8 cellular contexts compared by ENCODE assay signal in the genomic region with DNA sequence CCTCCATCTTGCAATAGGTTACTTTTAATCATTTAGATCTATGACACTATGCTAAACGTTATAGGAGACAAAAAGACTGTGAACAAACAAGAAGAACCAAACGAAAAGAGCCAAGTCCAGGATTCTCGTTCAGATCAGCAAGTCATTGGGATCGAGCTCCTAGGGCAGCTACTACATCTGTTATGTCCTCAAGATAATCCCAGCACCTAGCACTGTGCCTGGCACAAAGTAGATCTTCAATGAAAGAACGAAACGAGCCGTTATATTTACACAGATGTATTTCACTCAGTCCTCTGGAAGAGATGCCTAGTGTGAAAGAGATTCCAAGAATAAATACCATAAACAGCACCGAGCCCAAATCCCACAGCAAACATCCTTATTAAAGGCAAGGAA.
A peak's percentile ranks its signal among the peaks of the same experiment; 100 is the strongest.
DNase-seq lines count a peak whose midpoint lies in the region; ATAC-seq and FAIRE-seq lines count a peak whose summit lies in the region.

No MANE protein-coding gene starts in this region.

- no peak for ATAC-seq in HG02973 (IDR thresholded peaks at IDR 0.05; ENCODE audit: unreplicated experiment)

- DNase-seq in GM18507 (ENCODE audit: extremely low spot score, insufficient read length, low read depth) (no peak), KG1 (lab: John Stamatoyannopoulos, UW) (peak; percentile 64), NCI-H2029 treated with DMSO at 0.1 percent for 48 hours (lab: John Stamatoyannopoulos, UW) (no peak), DMS153 (lab: John Stamatoyannopoulos, UW) (no peak)
- no peak for DNase-seq in effector CD4-positive, alpha-beta T cell

- H3K4me3 ChIP-seq in muscle layer of duodenum (ENCODE audit: low read depth in 1 of 2, low read length in 2 of 2) = peak overlapping the region; percentile 81 to 96

- FAIRE-seq in GM18507 (lab: Jason Lieb, UNC) = peak; percentile 21

- H3K9me3 ChIP-seq in muscle layer of duodenum (ENCODE audit: control insufficient read depth in 1 of 2, low read length in 2 of 2) = no peaks in the 10 kb centered on the region

- H3K27me3 ChIP-seq in muscle layer of duodenum (ENCODE audit: low read depth, low read length) = no peaks in the 10 kb centered on the region

- peaks cover 8 to 18% of the 10 kb centered on the region in 2 donors for H3K4me1 ChIP-seq in muscle layer of duodenum (ENCODE audit: control insufficient read depth in 1 of 2, insufficient read depth in 2 of 2, low read length in 2 of 2)

- H3K36me3 ChIP-seq in muscle layer of duodenum (ENCODE audit: control insufficient read depth in 1 of 2, insufficient read depth in 2 of 2, low read length in 2 of 2) = peaks cover 0 to 8% of the 10 kb centered on the region in 2 donors

- H3K27ac ChIP-seq in cingulate gyrus (ENCODE audit: low read depth, low read length) = peak overlapping the region; percentile 78
- H3K27ac ChIP-seq in muscle layer of duodenum (ENCODE audit: low read length) = peak overlapping the region; percentile 76
